Comparison of ENCODE assay signal across 9 cellular contexts in genomic region chr16:83113317-83113716, GRCh38.
A peak's percentile ranks its signal among the peaks of the same experiment; 100 is the strongest.
DNase-seq lines count a peak whose midpoint lies in the region; ATAC-seq, FAIRE-seq and TF ChIP-seq lines count a peak whose summit lies in the region.
"Had no signal": no experiment of that assay in that cellular context is flagged by ENCODE, and none has a peak within 500 bp of the region (broad histone marks: within the 10 kb centered on the region; RNA-seq: fewer than 3 reads in every experiment).

No MANE protein-coding gene starts in this region.

- TF ChIP-seq CTCF in D721Med (IDR thresholded peaks at IDR 0.05; ENCODE audit: insufficient read depth, missing control alignments) = peak; percentile 27

- H3K9me3 Mint-ChIP-seq in activated T-cell treated with anti-CD3 and anti-CD28 coated beads, Interleukin-2, amount 50 U/mL, for 4 hours = no peaks in the 10 kb centered on the region

- no peaks in the 10 kb centered on the region for H3K36me3 Mint-ChIP-seq in activated T-cell treated with anti-CD3 and anti-CD28 coated beads, Interleukin-2, amount 50 U/mL, for 4 hours (ENCODE audit: insufficient read depth)

- ATAC-seq in HG03521 (IDR thresholded peaks at IDR 0.05; ENCODE audit: unreplicated experiment) (no peak), GM19455 (IDR thresholded peaks at IDR 0.05; ENCODE audit: unreplicated experiment) (no peak)
- no peak for ATAC-seq in activated T-cell treated with anti-CD3 and anti-CD28 coated beads, Interleukin-2, amount 50 U/mL, for 4 hours

- FAIRE-seq in D721Med (lab: Jason Lieb, UNC) = no peak
- FAIRE-seq: colon had no signal

- in situ Hi-C loops in KBM-7 (cut with MboI; ENCODE audit: low pct_unique_long_range_greater_than_20kb, low sequenced_read_pairs) = no loop called here

- no peak overlapping the region for H3K4me3 Mint-ChIP-seq in activated T-cell treated with anti-CD3 and anti-CD28 coated beads, Interleukin-2, amount 50 U/mL, for 4 hours

- H3K4me1 Mint-ChIP-seq in activated T-cell treated with anti-CD3 and anti-CD28 coated beads, Interleukin-2, amount 50 U/mL, for 4 hours (ENCODE audit: low read depth) = no peaks in the 10 kb centered on the region

- peaks cover 8% of the 10 kb centered on the region for H3K27me3 Mint-ChIP-seq in activated T-cell treated with anti-CD3 and anti-CD28 coated beads, Interleukin-2, amount 50 U/mL, for 4 hours (ENCODE audit: low read depth)

- DNase-seq in D721Med (ENCODE audit: insufficient read length, low spot score) = no peak
- DNase-seq in KBM-7 = peak; percentile 15
- DNase-seq in cerebellum (ENCODE audit: low spot score) = peak; percentile 19
- DNase-seq in lung microvascular endothelial cell (ENCODE audit: low read depth in 2 of 2) = peak; percentile 61 to 65
- DNase-seq in activated T-cell treated with anti-CD3 and anti-CD28 coated beads, Interleukin-2, amount 50 U/mL, for 4 hours = no peak
- DNase-seq in glomerular visceral epithelial cell (ENCODE audit: extremely low spot score) = no peak

Comparison
In these comparisons a context has a peak if more than half of its experiments do, and no peak if none do; other contexts are left out.
1. DNase-seq: peak in KBM-7 (single experiment), cerebellum (single experiment) and lung microvascular endothelial cell (2 of 2); none in D721Med (single experiment), activated T-cell treated with anti-CD3 and anti-CD28 coated beads, Interleukin-2, amount 50 U/mL, for 4 hours (single experiment) and glomerular visceral epithelial cell (single experiment).